1 cellular context compared by ENCODE assay signal in the genomic region with DNA sequence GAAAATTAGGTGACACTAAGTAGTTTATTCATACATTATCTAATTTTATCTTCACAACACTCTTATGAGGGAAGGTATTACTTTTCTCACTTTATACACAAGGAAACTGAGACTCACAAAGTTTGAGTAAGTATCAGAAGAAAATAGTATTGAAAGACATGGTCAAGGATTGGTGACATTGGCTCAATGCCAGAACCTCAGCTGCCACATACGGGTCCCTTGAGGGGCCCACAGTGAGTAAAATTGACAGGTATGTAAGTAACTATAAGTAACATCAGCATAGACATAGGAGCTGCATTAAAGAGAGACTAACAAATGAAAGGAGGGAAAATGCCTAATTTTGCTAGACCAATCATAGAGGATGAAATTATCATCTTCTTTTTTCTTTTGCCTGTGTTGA.
TF ChIP-seq lines count a peak whose summit lies in the region.

No MANE protein-coding gene starts in this region.

TF ChIP-seq in K562, 482 proteins besides CTCF, POLR2A, EP300 and RAD21 (continued from another document):
- TF ChIP-seq, protein P1, sequence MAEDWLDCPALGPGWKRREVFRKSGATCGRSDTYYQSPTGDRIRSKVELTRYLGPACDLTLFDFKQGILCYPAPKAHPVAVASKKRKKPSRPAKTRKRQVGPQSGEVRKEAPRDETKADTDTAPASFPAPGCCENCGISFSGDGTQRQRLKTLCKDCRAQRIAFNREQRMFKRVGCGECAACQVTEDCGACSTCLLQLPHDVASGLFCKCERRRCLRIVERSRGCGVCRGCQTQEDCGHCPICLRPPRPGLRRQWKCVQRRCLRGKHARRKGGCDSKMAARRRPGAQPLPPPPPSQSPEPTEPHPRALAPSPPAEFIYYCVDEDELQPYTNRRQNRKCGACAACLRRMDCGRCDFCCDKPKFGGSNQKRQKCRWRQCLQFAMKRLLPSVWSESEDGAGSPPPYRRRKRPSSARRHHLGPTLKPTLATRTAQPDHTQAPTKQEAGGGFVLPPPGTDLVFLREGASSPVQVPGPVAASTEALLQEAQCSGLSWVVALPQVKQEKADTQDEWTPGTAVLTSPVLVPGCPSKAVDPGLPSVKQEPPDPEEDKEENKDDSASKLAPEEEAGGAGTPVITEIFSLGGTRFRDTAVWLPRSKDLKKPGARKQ (CRISPR knock-in tag; IDR thresholded peaks at IDR 0.05) = no peak
- TF ChIP-seq STAT5A (IDR thresholded peaks at IDR 0.05; ENCODE audit: borderline replicate concordance, low read length) = no peak
- no peak for TF ChIP-seq HDAC1 (IDR thresholded peaks at IDR 0.05)
- TF ChIP-seq NEUROD1 (IDR thresholded peaks at IDR 0.05; ENCODE audit: borderline replicate concordance, low read depth, low read length, partially characterized antibody) = no peak
- TF ChIP-seq NFIC (IDR thresholded peaks at IDR 0.05) = peak; percentile 72
- no peak for TF ChIP-seq ZNF174 (CRISPR knock-in tag; IDR thresholded peaks at IDR 0.05)
TF ChIP-seq in K562: peak in this region for 1.
